ENCODE assay signal across 11 cellular contexts in genomic region chr12:55330446-55330845, GRCh38. TPM values are rescaled to one million over a fixed set of nuclear protein-coding genes. Genes with fewer than 3 reads are reported as not detected.
"Had no signal": no experiment of that assay in that cellular context is flagged by ENCODE, and none has a peak within 500 bp of the region (broad histone marks: within the 10 kb centered on the region; RNA-seq: fewer than 3 reads in every experiment).

OR6C3 (plus strand) TSS chr12:55330746; CDS start chr12:55331701, 955 bp downstream.

- H3K9me3 ChIP-seq: HAP-1 had no signal

- H2AFZ ChIP-seq: GM23248, GM23338 had no signal

- ATAC-seq: GM23338, HCT116 had no signal

- H3K4me3 ChIP-seq: GM23248, GM23338, HAP-1 had no signal

- H3K4me3 Mint-ChIP-seq: GM23338, H9, HFFc6 had no signal

- H3K36me3 ChIP-seq: HAP-1 had no signal

- H3K9me3 Mint-ChIP-seq: GM23338 had no signal

- H3K27ac ChIP-seq: GM23248 had no signal

- H3K4me1 ChIP-seq: HAP-1 had no signal

- H3K27ac Mint-ChIP-seq: GM23338, HFFc6 had no signal

- DNase-seq: GM23248, GOT3, H7, H9, HCEC 1CT, HFFc6 had no signal

- H3K9ac ChIP-seq: GM23248 had no signal

RNA-seq across cellular contexts. Expression of gene OR6C3, which starts in this region (rescaled TPM):
- total RNA-seq: GM23248, GM23338, H1, H4, H7, H9, HFFc6 had no signal
- polyA plus RNA-seq: GM23248, GM23338, H1 had no signal
